ENCODE assay signal across 19 cellular contexts in genomic region chr16:78106659-78107058, GRCh38.
"Had no signal": no experiment of that assay in that cellular context is flagged by ENCODE, and none has a peak within 500 bp of the region (broad histone marks: within the 10 kb centered on the region; RNA-seq: fewer than 3 reads in every experiment).

No MANE protein-coding gene starts in this region.

- H3K4me3 ChIP-seq: body of pancreas, mucosa of descending colon, smooth muscle cell, vagina had no signal

- H3K9me3 ChIP-seq: body of pancreas, mucosa of descending colon, vagina had no signal

- H3K27me3 ChIP-seq: body of pancreas, foreskin keratinocyte had no signal

- H3K27ac ChIP-seq: body of pancreas, foreskin keratinocyte, vagina had no signal

- DNase-seq: activated CD4-positive, alpha-beta T cell treated with anti-CD3 and anti-CD28 coated beads, Interleukin-2, amount 10 ng/mL, durations not matched to agents 7 days and 5 days; activated CD4-positive, CD25-positive, alpha-beta regulatory T cell treated with anti-CD3 and anti-CD28 coated beads, Interleukin-2, amount 50 U/mL, for 72 hours; activated CD8-positive, alpha-beta memory T cell treated with anti-CD3 and anti-CD28 coated beads, Interleukin-2, amount 10 ng/mL, durations not matched to agents 7 days and 5 days; activated CD8-positive, alpha-beta T cell treated with anti-CD3 and anti-CD28 coated beads for 36 hours; activated gamma-delta T cell treated with Interleukin-2 at 50 U/mL for 16 hours; activated T-cell treated with anti-CD3 and anti-CD28 coated beads for 4 hours; anterior cingulate cortex; body of pancreas; caudate nucleus; effector memory CD4-positive, alpha-beta T cell; foreskin keratinocyte; immature natural killer cell; kidney glomerular epithelial cell; mucosa of descending colon; nephron progenitor cell; nucleus accumbens; stimulated activated CD4-positive, alpha-beta T cell treated with anti-CD3 and anti-CD28 coated beads, Interleukin-15, amount 100 ng/mL, for 24 hours had no signal

- H3K4me2 ChIP-seq: smooth muscle cell had no signal
